Comparison of ENCODE assay signal across 8 cellular contexts in the genomic region with DNA sequence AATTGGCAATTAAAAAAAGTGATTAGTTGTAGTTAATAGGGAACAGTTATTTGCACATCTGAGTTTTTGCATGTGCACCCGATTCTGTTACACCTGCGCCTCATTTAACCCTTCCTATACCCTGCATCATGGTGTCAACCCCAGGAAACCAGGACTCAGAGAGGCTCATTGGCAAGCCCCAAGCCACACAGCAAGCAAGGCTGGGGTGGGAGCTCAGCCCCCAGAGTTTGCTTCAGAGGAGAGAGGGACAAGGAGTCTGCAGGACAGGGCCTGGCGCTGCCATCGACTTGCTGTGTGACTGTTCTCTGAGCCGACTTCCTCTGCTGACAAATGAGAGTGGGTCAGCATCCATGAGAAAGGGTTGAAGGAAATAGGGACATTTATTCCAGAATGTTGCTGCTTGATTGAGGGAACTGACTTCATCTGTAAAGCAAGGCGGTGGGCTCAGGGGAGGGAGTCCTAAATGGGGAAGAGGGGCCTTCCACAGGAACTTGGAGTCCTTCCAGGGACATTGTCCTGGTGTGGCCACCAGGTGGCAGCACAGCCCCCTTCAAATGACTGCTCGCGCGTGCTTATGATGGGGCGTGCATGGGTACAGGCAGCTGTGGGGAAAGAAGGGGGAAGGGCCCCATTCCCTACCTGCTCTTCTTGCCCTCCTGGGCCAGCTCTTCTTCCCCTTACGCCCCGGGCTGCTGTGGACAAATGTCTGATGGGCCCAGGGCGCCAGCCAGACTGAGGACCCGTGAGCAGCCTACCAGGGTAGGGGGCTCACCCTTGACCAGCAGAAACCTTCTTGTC. TPM values are rescaled to one million over a fixed set of nuclear protein-coding genes. Genes with fewer than 3 reads are reported as not detected.
DNase-seq lines count a peak whose midpoint lies in the region; ATAC-seq, FAIRE-seq and TF ChIP-seq lines count a peak whose summit lies in the region.

No MANE protein-coding gene starts in this region.

- ATAC-seq in HG02840 (IDR thresholded peaks at IDR 0.05; ENCODE audit: low FRiP score, unreplicated experiment), result no peak
- ATAC-seq in GM18511 (IDR thresholded peaks at IDR 0.05; ENCODE audit: unreplicated experiment), result no peak

- no peak overlapping the region for H3K4me3 ChIP-seq in astrocyte of the spinal cord (ENCODE audit: low read depth, low read length)

- TF ChIP-seq POLR2A in GM12891 (IDR thresholded peaks at IDR 0.05; ENCODE audit: low read depth, low read length), result no peak

- TF ChIP-seq CTCF in astrocyte of the spinal cord (IDR thresholded peaks at IDR 0.05; ENCODE audit: low read depth, low read length), result peak; percentile 86

- in situ Hi-C loops in astrocyte of the spinal cord (cut with HindIII; ENCODE audit: low sequenced_read_pairs), result loop anchor here (25.0 kb wide), 1 partner anchor 233 kb away; a partner anchor contains a TSS

- peak; percentile 89 for FAIRE-seq in GM12891 (lab: Jason Lieb, UNC)

- peak; percentile 86 for DNase-seq in GM12891 (ENCODE audit: insufficient read length, low spot score)
- peak; percentile 52 for DNase-seq in NCI-H2029 (lab: John Stamatoyannopoulos, UW)
- DNase-seq in UCSD-AML1 (lab: John Stamatoyannopoulos, UW; ENCODE audit: unreplicated experiment), result peak; percentile 73
- peak; percentile 60 for DNase-seq in astrocyte of the spinal cord (ENCODE audit: low read depth, low spot score)
- DNase-seq in iPS DF 19.7 (ENCODE audit: low read depth, low spot score), result peak; percentile 28
- DNase-seq in stimulated activated CD4-positive, alpha-beta T cell treated with anti-CD3 and anti-CD28 coated beads, Interleukin-12 subunit alpha, Interleukin-12 subunit beta, amount 100 ng/mL, for 48 hours (ENCODE audit: low read depth in 2 of 3, low spot score in 1 of 3), result peak; percentile 61 to 71 (median 68)

TF ChIP-seq in GM12891, 5 proteins besides CTCF, POLR2A, EP300 and RAD21:
- TF ChIP-seq PAX5 (IDR thresholded peaks at IDR 0.05; ENCODE audit: insufficient read depth, low read length, severe bottlenecking), result no peak
- TF ChIP-seq TAF1 (IDR thresholded peaks at IDR 0.05; ENCODE audit: low read depth, low read length), result no peak
- TF ChIP-seq POLR2AphosphoS5 (IDR thresholded peaks at IDR 0.05; ENCODE audit: low read depth, low read length), result no peak
- TF ChIP-seq POU2F2 (IDR thresholded peaks at IDR 0.05; ENCODE audit: low read depth, low read length), result no peak
- TF ChIP-seq SPI1 (IDR thresholded peaks at IDR 0.05; ENCODE audit: low read depth, low read length), result peak; percentile 38; the same call in 1 of the 2 replicates

RNA-seq across cellular contexts. Expression of a gene that starts 51.6 kb away (rescaled TPM):
- polyA plus RNA-seq in GM12891 (2012; ENCODE audit: low read depth, missing spikeins), result 3.9 TPM

Comparison
In these comparisons a context has a peak if more than half of its experiments do, and no peak if none do; other contexts are left out.
1. DNase-seq: peak in every context shown above with its lines; median percentile 86 in GM12891; 73 in UCSD-AML1; 68 in stimulated activated CD4-positive, alpha-beta T cell treated with anti-CD3 and anti-CD28 coated beads, Interleukin-12 subunit alpha, Interleukin-12 subunit beta, amount 100 ng/mL, for 48 hours; 60 in astrocyte of the spinal cord; 52 in NCI-H2029; 28 in iPS DF 19.7.